In genomic region chr18:77114070-77114563, GRCh38 we compare ENCODE assay signal across 10 cellular contexts. TPM values are rescaled to one million over a fixed set of nuclear protein-coding genes. Genes with fewer than 3 reads are reported as not detected.
DNase-seq lines count a peak whose midpoint lies in the region; ATAC-seq, FAIRE-seq and TF ChIP-seq lines count a peak whose summit lies in the region.
"Had no signal": no experiment of that assay in that cellular context is flagged by ENCODE, and none has a peak within 500 bp of the region (broad histone marks: within the 10 kb centered on the region; RNA-seq: fewer than 3 reads in every experiment).

No MANE protein-coding gene starts in this region.

- dilution Hi-C loops in endothelial cell of umbilical vein (cut with MboI; ENCODE audit: extremely low pct_ligation_motif_present, low sequenced_read_pairs): no loop called here

- ATAC-seq in stimulated activated naive CD8-positive, alpha-beta T cell treated with anti-CD3 and anti-CD28 coated beads, Interleukin-15, Interleukin-2, amounts not matched to agents 100 U/mL and 50 U/mL, for 24 hours: no peak
- no peak for ATAC-seq in HG03175 (IDR thresholded peaks at IDR 0.05; ENCODE audit: unreplicated experiment)
- ATAC-seq in GM18517 (IDR thresholded peaks at IDR 0.05; ENCODE audit: unreplicated experiment): no peak
- ATAC-seq: HCT116 had no signal

- CTCF ChIA-PET in endothelial cell of umbilical vein (lab: Charles Lee): interaction anchor here (0.8 to 2.2 kb wide), 5 partner anchors 11 to 98 kb away, joined by 3 to 13 read pairs (median 5); no protein-coding TSS in a partner anchor

- no peaks in the 10 kb centered on the region for H3K27me3 Mint-ChIP-seq in stimulated activated naive CD8-positive, alpha-beta T cell treated with anti-CD3 and anti-CD28 coated beads, Interleukin-15, Interleukin-2, amounts not matched to agents 100 ng/mL and 50 ng/mL, for 24 hours
- H3K27me3 Mint-ChIP-seq in nephron (ENCODE audit: low read depth): no peaks in the 10 kb centered on the region

- H3K4me3 ChIP-seq in endothelial cell of umbilical vein (replicated peaks in 1 of 3; ENCODE audit: insufficient read depth in 1 of 3, low read depth in 1 of 3, low read length in 3 of 3): no peak overlapping the region

- FAIRE-seq in endothelial cell of umbilical vein (lab: Jason Lieb, UNC): no peak

- H3K9me3 ChIP-seq in endothelial cell of umbilical vein (replicated peaks; ENCODE audit: control insufficient read depth, insufficient read depth, low read length): no peaks in the 10 kb centered on the region

- no peaks in the 10 kb centered on the region for H3K27me3 ChIP-seq in endothelial cell of umbilical vein (ENCODE audit: control insufficient read depth in 2 of 2, insufficient read depth in 2 of 2, low read length in 2 of 2)

- no peaks in the 10 kb centered on the region for H3K36me3 ChIP-seq in endothelial cell of umbilical vein (ENCODE audit: control insufficient read depth in 2 of 2, extremely low read depth in 1 of 2, insufficient read depth in 2 of 2, low read length in 2 of 2)

- no peaks in the 10 kb centered on the region for H4K20me1 ChIP-seq in endothelial cell of umbilical vein (replicated peaks; ENCODE audit: control insufficient read depth, extremely low read depth, insufficient read depth, low read length)

- BruUV-seq in endothelial cell of umbilical vein (replicated peaks; lab: Mats Ljungman, UMichigan): no TSS peak

- peaks cover 17% of the 10 kb centered on the region for H3K4me1 ChIP-seq in endothelial cell of umbilical vein (ENCODE audit: control insufficient read depth, extremely low read depth, insufficient read depth, low read length)

- peaks cover 4% of the 10 kb centered on the region for H3K9me3 Mint-ChIP-seq in stimulated activated naive CD8-positive, alpha-beta T cell treated with anti-CD3 and anti-CD28 coated beads, Interleukin-15, Interleukin-2, amounts not matched to agents 100 ng/mL and 50 ng/mL, for 24 hours
- H3K9me3 Mint-ChIP-seq in nephron: no peaks in the 10 kb centered on the region

- H2AFZ ChIP-seq in endothelial cell of umbilical vein (ENCODE audit: low read depth, low read length): peak overlapping the region; percentile 42

- no peaks in the 10 kb centered on the region for H3K79me2 ChIP-seq in endothelial cell of umbilical vein (ENCODE audit: control insufficient read depth, insufficient read depth, low read length)

- no peak overlapping the region for H3K4me2 ChIP-seq in endothelial cell of umbilical vein (ENCODE audit: insufficient read depth, low read length)

- POLR2A ChIA-PET in endothelial cell of umbilical vein (lab: Charles Lee): no interaction called here

- no peak for TF ChIP-seq POLR2A in endothelial cell of umbilical vein (IDR thresholded peaks at IDR 0.05; ENCODE audit: low read depth, low read length)

- TF ChIP-seq CTCF in endothelial cell of umbilical vein (IDR thresholded peaks at IDR 0.05; ENCODE audit: extremely low read depth in 1 of 2, insufficient read depth in 1 of 2, low read depth in 1 of 2, low read length in 2 of 2) (no peak), nephron (IDR thresholded peaks at IDR 0.05; ENCODE audit: unreplicated experiment in 3 of 3) (no peak)

- peak overlapping the region; percentile 75 for H3K27ac Mint-ChIP-seq in stimulated activated naive CD8-positive, alpha-beta T cell treated with anti-CD3 and anti-CD28 coated beads, Interleukin-15, Interleukin-2, amounts not matched to agents 100 ng/mL and 50 ng/mL, for 24 hours
- peak overlapping the region; percentile 27 to 79 (median 65) for H3K27ac Mint-ChIP-seq in nephron

- no peaks in the 10 kb centered on the region for H3K9me1 ChIP-seq in endothelial cell of umbilical vein (replicated peaks; ENCODE audit: control insufficient read depth, extremely low read depth, insufficient read depth, low read length)

- H3K9ac ChIP-seq in endothelial cell of umbilical vein (replicated peaks; ENCODE audit: extremely low read depth, insufficient read depth, low read length): no peak overlapping the region

- no peak for DNase-seq in stimulated activated naive CD8-positive, alpha-beta T cell treated with anti-CD3 and anti-CD28 coated beads, Interleukin-15, Interleukin-2, amounts not matched to agents 100 U/mL and 50 U/mL, for 24 hours
- DNase-seq in endothelial cell of umbilical vein (ENCODE audit: low read depth, low spot score) (no peak), KG1 (lab: John Stamatoyannopoulos, UW) (no peak), globus pallidus (ENCODE audit: low spot score) (no peak)
- DNase-seq: NCI-H774 had no signal

- H3K4me1 Mint-ChIP-seq in stimulated activated naive CD8-positive, alpha-beta T cell treated with anti-CD3 and anti-CD28 coated beads, Interleukin-15, Interleukin-2, amounts not matched to agents 100 ng/mL and 50 ng/mL, for 24 hours (ENCODE audit: low read depth): peaks cover 85% of the 10 kb centered on the region
- H3K4me1 Mint-ChIP-seq in nephron: peaks cover 46% of the 10 kb centered on the region

- intact Hi-C loops in endothelial cell of umbilical vein (cut with micrococcal nuclease): loop anchor here (1.0 kb wide), 1 partner anchor 13 kb away; no protein-coding TSS in a partner anchor

- H3K27ac ChIP-seq in endothelial cell of umbilical vein (ENCODE audit: insufficient read depth, low read depth, low read length): peak overlapping the region; percentile 18

- peaks cover 67% of the 10 kb centered on the region for H3K36me3 Mint-ChIP-seq in stimulated activated naive CD8-positive, alpha-beta T cell treated with anti-CD3 and anti-CD28 coated beads, Interleukin-15, Interleukin-2, amounts not matched to agents 100 ng/mL and 50 ng/mL, for 24 hours (ENCODE audit: low read depth)
- H3K36me3 Mint-ChIP-seq in nephron (ENCODE audit: low read depth): peaks cover 3% of the 10 kb centered on the region

- peak overlapping the region; percentile 22 for H3K4me3 Mint-ChIP-seq in stimulated activated naive CD8-positive, alpha-beta T cell treated with anti-CD3 and anti-CD28 coated beads, Interleukin-15, Interleukin-2, amounts not matched to agents 100 ng/mL and 50 ng/mL, for 24 hours
- H3K4me3 Mint-ChIP-seq in nephron: no peak overlapping the region

TF ChIP-seq in endothelial cell of umbilical vein, 7 proteins besides CTCF, POLR2A, EP300 and RAD21:
- TF ChIP-seq GATA2 (IDR thresholded peaks at IDR 0.05; ENCODE audit: insufficient read depth, insufficient read length, low read depth, low read length): no peak
- TF ChIP-seq EZH2 (IDR thresholded peaks at IDR 0.05; ENCODE audit: borderline replicate concordance, low read depth, low read length, severe bottlenecking): no peak
- TF ChIP-seq, protein P1, sequence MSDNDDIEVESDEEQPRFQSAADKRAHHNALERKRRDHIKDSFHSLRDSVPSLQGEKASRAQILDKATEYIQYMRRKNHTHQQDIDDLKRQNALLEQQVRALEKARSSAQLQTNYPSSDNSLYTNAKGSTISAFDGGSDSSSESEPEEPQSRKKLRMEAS (IDR thresholded peaks at IDR 0.05; ENCODE audit: insufficient read depth, insufficient read length): no peak
- TF ChIP-seq MYC (IDR thresholded peaks at IDR 0.05; ENCODE audit: low read depth, low read length): no peak
- no peak for TF ChIP-seq JUN (IDR thresholded peaks at IDR 0.05; ENCODE audit: borderline replicate concordance, insufficient read depth, insufficient read length, low read depth)
- TF ChIP-seq POLR2AphosphoS5 (IDR thresholded peaks at IDR 0.05; ENCODE audit: insufficient read depth, low read depth, low read length): no peak
- no peak for TF ChIP-seq FOS (IDR thresholded peaks at IDR 0.05; ENCODE audit: borderline replicate concordance, insufficient read depth, low read length)
TF ChIP-seq in endothelial cell of umbilical vein: peak in this region for 0.

RNA-seq across cellular contexts. Expression of gene MBP, which starts 18.5 kb away (rescaled TPM):
- 1.7 and 4.0 TPM in 2 replicates for total RNA-seq in endothelial cell of umbilical vein
- polyA plus RNA-seq in endothelial cell of umbilical vein: 2.0 and 2.3 TPM in 2 replicates
- polyA plus RNA-seq in endothelial cell of umbilical vein (2011; cell fraction: cytosol; rRNA removed): 1.8 TPM in 2 replicates
- 3.1 and 3.2 TPM in 2 replicates for polyA plus RNA-seq in endothelial cell of umbilical vein (2011; cell fraction: nucleus; rRNA removed)
- polyA plus RNA-seq in endothelial cell of umbilical vein (2012): 4.0 and 4.3 TPM in 2 replicates
- 2.4 and 4.9 TPM in 2 replicates for polyA minus RNA-seq in endothelial cell of umbilical vein
- polyA minus RNA-seq in endothelial cell of umbilical vein (2011; cell fraction: cytosol; rRNA and poly(A)+ RNA removed): 17.2 TPM
- 5.4 and 6.6 TPM in 2 replicates for polyA minus RNA-seq in endothelial cell of umbilical vein (2011; cell fraction: nucleus; rRNA and poly(A)+ RNA removed)
